ENCODE assay signal across 7 cellular contexts in the genomic region with DNA sequence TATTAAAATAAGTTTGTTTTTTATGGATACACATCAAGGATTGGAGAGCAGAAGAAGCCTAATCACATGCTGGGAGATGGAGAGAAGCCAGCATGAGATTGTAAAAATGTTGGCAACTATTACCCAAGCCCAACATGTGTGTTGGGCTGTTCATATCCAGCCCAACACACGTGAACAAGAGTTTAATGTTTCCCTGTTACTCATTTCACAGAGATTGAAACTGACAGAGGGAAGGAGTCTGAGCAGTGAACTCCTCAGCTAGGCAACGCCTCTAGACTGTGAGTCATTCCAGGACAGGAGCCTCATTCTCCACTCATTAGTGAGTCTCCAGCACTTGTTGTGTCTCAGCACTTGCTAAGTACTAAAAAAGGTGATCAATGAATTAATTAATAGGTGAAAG. TPM values are rescaled to one million over a fixed set of nuclear protein-coding genes. Genes with fewer than 3 reads are reported as not detected.
A peak's percentile ranks its signal among the peaks of the same experiment; 100 is the strongest.
DNase-seq lines count a peak whose midpoint lies in the region; ATAC-seq and TF ChIP-seq lines count a peak whose summit lies in the region.

No MANE protein-coding gene starts in this region.

- no peak for TF ChIP-seq POLR2A in suprapubic skin (IDR thresholded peaks at IDR 0.05)

- peak; percentile 99 for ATAC-seq in GM18907 (IDR thresholded peaks at IDR 0.05; ENCODE audit: unreplicated experiment)
- peak; percentile 99 for ATAC-seq in HG02623 (IDR thresholded peaks at IDR 0.05; ENCODE audit: unreplicated experiment)
- ATAC-seq in left colon = no peak

- H3K9me3 ChIP-seq in osteoblast (ENCODE audit: low read depth, low read length) (no peaks in the 10 kb centered on the region), suprapubic skin (no peaks in the 10 kb centered on the region)

- H3K36me3 ChIP-seq in osteoblast (ENCODE audit: insufficient read depth, low read length) = peaks cover 29% of the 10 kb centered on the region
- no peaks in the 10 kb centered on the region for H3K36me3 ChIP-seq in suprapubic skin

- no peak overlapping the region for H3K27ac ChIP-seq in osteoblast (ENCODE audit: low read depth, low read length)
- no peak overlapping the region for H3K27ac ChIP-seq in suprapubic skin

- peaks cover 44% of the 10 kb centered on the region for H3K4me1 ChIP-seq in osteoblast (ENCODE audit: insufficient read depth, low read length)
- H3K4me1 ChIP-seq in suprapubic skin = peaks cover 4% of the 10 kb centered on the region

- H3K27me3 ChIP-seq in osteoblast (ENCODE audit: insufficient read depth, low read length) = no peaks in the 10 kb centered on the region
- H3K27me3 ChIP-seq in suprapubic skin = no peaks in the 10 kb centered on the region

- WGBS in suprapubic skin = 9% methylated on average over 2 of the region's 2 CpGs

- no peak for TF ChIP-seq EP300 in suprapubic skin (IDR thresholded peaks at IDR 0.05)

- H2AFZ ChIP-seq in osteoblast (ENCODE audit: low read length) = no peak overlapping the region

- peaks cover 3% of the 10 kb centered on the region for H3K79me2 ChIP-seq in osteoblast (ENCODE audit: insufficient read depth, low read length)

- no peaks in the 10 kb centered on the region for H4K20me1 ChIP-seq in osteoblast (ENCODE audit: insufficient read depth, low read length)

- no peak for TF ChIP-seq CTCF in osteoblast (IDR thresholded peaks at IDR 0.05; ENCODE audit: extremely low read depth, low read depth, low read length)
- TF ChIP-seq CTCF in suprapubic skin (IDR thresholded peaks at IDR 0.05) = no peak

- DNase-seq in OCI-M1 (lab: John Stamatoyannopoulos, UW) = peak; percentile 35
- DNase-seq in osteoblast (ENCODE audit: insufficient read length, low spot score, missing footprints) = peak; percentile 58
- no peak for DNase-seq in left colon
- DNase-seq in suprapubic skin (ENCODE audit: low spot score in 2 of 2) = no peak
- DNase-seq in SW480 (ENCODE audit: low spot score) = no peak

- intact Hi-C loops in left colon (cut with DNase I, micrococcal nuclease) = no loop called here

- H3K4me3 ChIP-seq in osteoblast (ENCODE audit: insufficient read depth, low read length) (no peak overlapping the region), suprapubic skin (no peak overlapping the region)

- no peak overlapping the region for H3K4me2 ChIP-seq in osteoblast (ENCODE audit: insufficient read depth, low read length)

RNA-seq across cellular contexts. Expression of a gene that starts 43.2 kb away (rescaled TPM):
- total RNA-seq in osteoblast (14.7 and 15.9 TPM in 2 replicates), left colon (1 to 10 TPM; 8.2 to 9.5 TPM), suprapubic skin (10 to 100 TPM; 13.2 to 17.1 (median 13.5) TPM)

Comparison
In these comparisons a context has a peak if more than half of its experiments do, and no peak if none do; other contexts are left out.
1. DNase-seq: peak in OCI-M1 (single experiment) and osteoblast (single experiment); none in left colon (0 of 2), suprapubic skin (0 of 2) and SW480 (single experiment).